ENCODE assay signal across 8 cellular contexts in genomic region chr1:18109756-18110597, GRCh38. TPM values are rescaled to one million over a fixed set of nuclear protein-coding genes. Genes with fewer than 3 reads are reported as not detected.
DNase-seq lines count a peak whose midpoint lies in the region; ATAC-seq, FAIRE-seq and TF ChIP-seq lines count a peak whose summit lies in the region.

No MANE protein-coding gene starts in this region.

- no peak overlapping the region for H3K4me3 ChIP-seq in GM12864 (ENCODE audit: low read depth, low read length)

- FAIRE-seq in frontal cortex (lab: Jason Lieb, UNC) = no peak

- TF ChIP-seq CTCF in GM12864 (IDR thresholded peaks at IDR 0.05; ENCODE audit: low read depth, low read length, missing control alignments) = peak; percentile 20

- ATAC-seq in GM19452 (IDR thresholded peaks at IDR 0.05; ENCODE audit: unreplicated experiment) (no peak), HG02642 (IDR thresholded peaks at IDR 0.05; ENCODE audit: poor library complexity, unreplicated experiment) (no peak)

- DNase-seq in GM12864 (ENCODE audit: low read depth) (no peak), NCI-H526 treated with DMSO at 0.1 percent for 48 hours (lab: John Stamatoyannopoulos, UW) (peak; percentile 67), frontal cortex (ENCODE audit: low spot score in 2 of 2) (peak; percentile 57 to 61), pons (ENCODE audit: low spot score) (peak; percentile 51), T-helper 2 cell (no peak), GDM1 (lab: John Stamatoyannopoulos, UW) (no peak)

RNA-seq across cellular contexts. Expression of gene IGSF21, which starts 2.4 kb away (rescaled TPM):
- 31.0 TPM for total RNA-seq in frontal cortex

Comparison
In these comparisons a context has a peak if more than half of its experiments do, and no peak if none do; other contexts are left out.
1. DNase-seq: peak in NCI-H526 treated with DMSO at 0.1 percent for 48 hours (single experiment), frontal cortex (2 of 2) and pons (single experiment); none in GM12864 (single experiment), T-helper 2 cell (0 of 5) and GDM1 (single experiment).